Comparison of ENCODE assay signal across 8 cellular contexts in the genomic region with DNA sequence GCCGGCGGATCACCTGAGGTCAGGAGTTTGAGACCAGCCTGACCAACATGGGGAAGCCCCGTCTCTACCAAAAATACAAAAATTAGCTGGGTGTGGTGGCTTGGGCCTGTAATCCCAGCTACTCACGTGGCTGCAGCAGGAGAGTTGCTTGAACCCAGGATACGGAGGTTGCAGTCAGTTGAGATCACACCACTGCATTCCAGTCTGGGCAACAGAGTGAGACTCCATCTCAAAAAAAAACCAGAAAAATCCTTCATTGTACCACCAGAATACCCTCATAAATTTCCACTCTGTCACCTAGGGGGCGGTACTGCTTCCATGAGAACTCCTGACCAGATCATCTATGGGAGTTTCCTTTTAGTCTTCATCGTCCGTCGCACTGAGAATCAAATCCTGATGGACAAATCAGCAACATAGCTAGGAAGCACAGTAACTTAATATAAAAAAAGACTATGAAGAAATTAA.
A peak's percentile ranks its signal among the peaks of the same experiment; 100 is the strongest.
DNase-seq lines count a peak whose midpoint lies in the region; ATAC-seq and TF ChIP-seq lines count a peak whose summit lies in the region.

No MANE protein-coding gene starts in this region.

- H3K27ac Mint-ChIP-seq in activated naive CD8-positive, alpha-beta T cell treated with anti-CD3 and anti-CD28 coated beads for 36 hours: peak overlapping the region; percentile 99
- H3K27ac Mint-ChIP-seq in mesothelial cell of epicardium: no peak overlapping the region

- peaks cover 23% of the 10 kb centered on the region for H3K4me1 ChIP-seq in MM.1S (ENCODE audit: low read length)

- H3K9me2 ChIP-seq in MM.1S (replicated peaks; ENCODE audit: insufficient read depth, low read length): no peaks in the 10 kb centered on the region

- no peak for ATAC-seq in HG03039 (IDR thresholded peaks at IDR 0.05; ENCODE audit: unreplicated experiment)

- no peaks in the 10 kb centered on the region for H3K36me3 ChIP-seq in MM.1S (replicated peaks; ENCODE audit: insufficient read depth, low read length)

- H3K4me2 ChIP-seq in MM.1S (ENCODE audit: low read depth, low read length): peak overlapping the region; percentile 51

- H3K27me3 ChIP-seq in MM.1S (replicated peaks; ENCODE audit: insufficient read depth, low read length): no peaks in the 10 kb centered on the region

- peak overlapping the region; percentile 66; the same call in 1 of the 2 replicates for H3K9ac ChIP-seq in MM.1S (ENCODE audit: low read length)

- peaks cover 4% of the 10 kb centered on the region for H3K27me3 Mint-ChIP-seq in activated naive CD8-positive, alpha-beta T cell treated with anti-CD3 and anti-CD28 coated beads for 36 hours
- no peaks in the 10 kb centered on the region for H3K27me3 Mint-ChIP-seq in mesothelial cell of epicardium (ENCODE audit: low read depth)

- peaks cover 72% of the 10 kb centered on the region for H3K36me3 Mint-ChIP-seq in activated naive CD8-positive, alpha-beta T cell treated with anti-CD3 and anti-CD28 coated beads for 36 hours
- H3K36me3 Mint-ChIP-seq in mesothelial cell of epicardium: peaks cover 3% of the 10 kb centered on the region

- TF ChIP-seq CTCF in MM.1S (IDR thresholded peaks at IDR 0.05; ENCODE audit: low read length) (peak; percentile 72), mesothelial cell of epicardium (IDR thresholded peaks at IDR 0.05; ENCODE audit: unreplicated experiment) (peak; percentile 29)

- H3K4me3 ChIP-seq in MM.1S (ENCODE audit: low read length): peak overlapping the region; percentile 65

- H4K20me1 ChIP-seq in MM.1S (ENCODE audit: insufficient read depth, low read length): peaks cover 13% of the 10 kb centered on the region; the same call in 1 of the 2 replicates

- no peak overlapping the region for H2AFZ ChIP-seq in MM.1S (ENCODE audit: low read length)

- H3K9me3 Mint-ChIP-seq in activated naive CD8-positive, alpha-beta T cell treated with anti-CD3 and anti-CD28 coated beads for 36 hours: no peaks in the 10 kb centered on the region
- H3K9me3 Mint-ChIP-seq in mesothelial cell of epicardium: peaks cover 4% of the 10 kb centered on the region

- peaks cover 55% of the 10 kb centered on the region for H3K4me1 Mint-ChIP-seq in activated naive CD8-positive, alpha-beta T cell treated with anti-CD3 and anti-CD28 coated beads for 36 hours
- H3K4me1 Mint-ChIP-seq in mesothelial cell of epicardium: peaks cover 4% of the 10 kb centered on the region

- H3K9me3 ChIP-seq in MM.1S (replicated peaks; ENCODE audit: insufficient read depth, low read length): no peaks in the 10 kb centered on the region

- peak overlapping the region; percentile 95 for H3K4me3 Mint-ChIP-seq in activated naive CD8-positive, alpha-beta T cell treated with anti-CD3 and anti-CD28 coated beads for 36 hours
- no peak overlapping the region for H3K4me3 Mint-ChIP-seq in mesothelial cell of epicardium

- peaks cover 72% of the 10 kb centered on the region for H3K79me2 ChIP-seq in MM.1S (ENCODE audit: low read length)

- peak overlapping the region; percentile 80; the same call in 1 of the 2 replicates for H3K27ac ChIP-seq in MM.1S (ENCODE audit: low read length)

- DNase-seq in NCI-H82 (lab: John Stamatoyannopoulos, UW) (peak; percentile 8), NCI-H82 treated with DMSO at 0.1 percent for 48 hours (lab: John Stamatoyannopoulos, UW; ENCODE audit: unreplicated experiment) (no peak), MM.1S (no peak), mesothelial cell of epicardium (ENCODE audit: low spot score in 2 of 2, unreplicated experiment in 2 of 2) (no peak), NCI-H2196 (lab: John Stamatoyannopoulos, UW; ENCODE audit: unreplicated experiment) (no peak), HuH-7 (ENCODE audit: low spot score) (no peak)
- peak; percentile 63 for DNase-seq in activated naive CD8-positive, alpha-beta T cell treated with anti-CD3 and anti-CD28 coated beads for 36 hours

- peaks cover 29% of the 10 kb centered on the region for H3F3A ChIP-seq in MM.1S (ENCODE audit: insufficient read depth, low read length)

Comparison
In these comparisons a context has a peak if more than half of its experiments do, and no peak if none do; other contexts are left out.
1. DNase-seq: peak in NCI-H82 (single experiment) and activated naive CD8-positive, alpha-beta T cell treated with anti-CD3 and anti-CD28 coated beads for 36 hours (single experiment); none in NCI-H82 treated with DMSO at 0.1 percent for 48 hours (single experiment), MM.1S (single experiment), mesothelial cell of epicardium (0 of 2), NCI-H2196 (single experiment) and HuH-7 (single experiment).